1 cellular context compared by ENCODE assay signal in the genomic region with DNA sequence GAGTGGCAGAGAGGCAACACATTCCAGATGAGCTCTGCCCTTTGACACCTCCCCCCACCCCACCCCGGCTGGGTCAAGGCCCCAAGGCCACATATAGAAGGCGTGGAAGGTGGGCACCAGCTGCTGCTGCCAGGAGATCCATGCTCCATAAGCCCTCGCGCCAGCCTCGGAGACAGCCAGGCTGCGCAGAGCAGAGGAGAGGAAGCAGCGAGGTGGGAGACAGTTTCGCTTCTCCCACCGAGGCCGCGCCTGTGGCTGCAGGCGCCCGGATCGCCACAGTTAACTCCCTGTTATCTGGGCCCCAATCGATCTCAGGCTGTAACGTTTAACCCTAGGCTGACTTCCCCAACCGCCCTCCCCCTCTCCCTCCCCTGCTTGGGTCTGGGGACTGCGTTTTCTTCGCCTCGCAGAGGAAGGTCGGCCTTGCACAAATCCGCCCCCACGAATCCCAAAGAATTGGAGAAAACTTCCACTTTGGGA.
A peak's percentile ranks its signal among the peaks of the same experiment; 100 is the strongest.
TF ChIP-seq lines count a peak whose summit lies in the region.

No MANE protein-coding gene starts in this region.

TF ChIP-seq in K562, 482 proteins besides CTCF, POLR2A, EP300 and RAD21 (continued from another document and continues in another):
- TF ChIP-seq, protein P1, sequence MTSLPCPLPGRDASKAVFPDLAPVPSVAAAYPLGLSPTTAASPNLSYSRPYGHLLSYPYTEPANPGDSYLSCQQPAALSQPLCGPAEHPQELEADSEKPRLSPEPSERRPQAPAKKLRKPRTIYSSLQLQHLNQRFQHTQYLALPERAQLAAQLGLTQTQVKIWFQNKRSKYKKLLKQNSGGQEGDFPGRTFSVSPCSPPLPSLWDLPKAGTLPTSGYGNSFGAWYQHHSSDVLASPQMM (CRISPR knock-in tag; IDR thresholded peaks at IDR 0.05), result no peak
- TF ChIP-seq GTF2B (IDR thresholded peaks at IDR 0.05; ENCODE audit: extremely low read depth, insufficient read length), result no peak
- no peak for TF ChIP-seq SMARCA5 (IDR thresholded peaks at IDR 0.05)
- no peak for TF ChIP-seq NUFIP1 (IDR thresholded peaks at IDR 0.05; ENCODE audit: partially characterized antibody)
- no peak for TF ChIP-seq ZNF175 (CRISPR knock-in tag; IDR thresholded peaks at IDR 0.05; ENCODE audit: low read depth)
- TF ChIP-seq POLR2AphosphoS2 (IDR thresholded peaks at IDR 0.05; ENCODE audit: low read length), result no peak
- no peak for TF ChIP-seq TAF7 (tag; IDR thresholded peaks at IDR 0.05)
- TF ChIP-seq ZFX (CRISPR knock-in tag; IDR thresholded peaks at IDR 0.05), result peak; percentile 36; the same call in 1 of the 2 replicates
- TF ChIP-seq, protein P2, sequence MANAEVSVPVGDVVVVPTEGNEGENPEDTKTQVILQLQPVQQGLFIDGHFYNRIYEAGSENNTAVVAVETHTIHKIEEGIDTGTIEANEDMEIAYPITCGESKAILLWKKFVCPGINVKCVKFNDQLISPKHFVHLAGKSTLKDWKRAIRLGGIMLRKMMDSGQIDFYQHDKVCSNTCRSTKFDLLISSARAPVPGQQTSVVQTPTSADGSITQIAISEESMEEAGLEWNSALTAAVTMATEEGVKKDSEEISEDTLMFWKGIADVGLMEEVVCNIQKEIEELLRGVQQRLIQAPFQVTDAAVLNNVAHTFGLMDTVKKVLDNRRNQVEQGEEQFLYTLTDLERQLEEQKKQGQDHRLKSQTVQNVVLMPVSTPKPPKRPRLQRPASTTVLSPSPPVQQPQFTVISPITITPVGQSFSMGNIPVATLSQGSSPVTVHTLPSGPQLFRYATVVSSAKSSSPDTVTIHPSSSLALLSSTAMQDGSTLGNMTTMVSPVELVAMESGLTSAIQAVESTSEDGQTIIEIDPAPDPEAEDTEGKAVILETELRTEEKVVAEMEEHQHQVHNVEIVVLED (CRISPR knock-in tag; IDR thresholded peaks at IDR 0.05), result no peak
- TF ChIP-seq C11orf30 (IDR thresholded peaks at IDR 0.05; ENCODE audit: low read depth), result no peak
- no peak for TF ChIP-seq ZNF561 (CRISPR knock-in tag; conservative IDR thresholded peaks at IDR 0.05)
- TF ChIP-seq ZNF274 (IDR thresholded peaks at IDR 0.05; ENCODE audit: borderline replicate concordance, low read depth, low read length), result no peak
- TF ChIP-seq ZNF436 (CRISPR knock-in tag; IDR thresholded peaks at IDR 0.05), result no peak
- no peak for TF ChIP-seq CC2D1A (IDR thresholded peaks at IDR 0.05)
- TF ChIP-seq, protein P3, sequence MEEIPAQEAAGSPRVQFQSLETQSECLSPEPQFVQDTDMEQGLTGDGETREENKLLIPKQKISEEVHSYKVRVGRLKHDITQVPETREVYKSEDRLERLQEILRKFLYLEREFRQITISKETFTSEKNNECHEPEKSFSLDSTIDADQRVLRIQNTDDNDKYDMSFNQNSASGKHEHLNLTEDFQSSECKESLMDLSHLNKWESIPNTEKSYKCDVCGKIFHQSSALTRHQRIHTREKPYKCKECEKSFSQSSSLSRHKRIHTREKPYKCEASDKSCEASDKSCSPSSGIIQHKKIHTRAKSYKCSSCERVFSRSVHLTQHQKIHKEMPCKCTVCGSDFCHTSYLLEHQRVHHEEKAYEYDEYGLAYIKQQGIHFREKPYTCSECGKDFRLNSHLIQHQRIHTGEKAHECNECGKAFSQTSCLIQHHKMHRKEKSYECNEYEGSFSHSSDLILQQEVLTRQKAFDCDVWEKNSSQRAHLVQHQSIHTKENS (CRISPR knock-in tag; IDR thresholded peaks at IDR 0.05), result no peak
- TF ChIP-seq PREB (CRISPR knock-in tag; IDR thresholded peaks at IDR 0.05), result no peak
- no peak for TF ChIP-seq NFE2 (IDR thresholded peaks at IDR 0.05; ENCODE audit: low read depth)
- TF ChIP-seq FOXK1 (CRISPR knock-in tag; IDR thresholded peaks at IDR 0.05; ENCODE audit: borderline replicate concordance), result no peak
- TF ChIP-seq HEY1 (CRISPR knock-in tag; IDR thresholded peaks at IDR 0.05; ENCODE audit: borderline replicate concordance), result no peak
- TF ChIP-seq RFX5 (IDR thresholded peaks at IDR 0.05; ENCODE audit: low read depth, low read length), result no peak
- TF ChIP-seq RBM34 (IDR thresholded peaks at IDR 0.05; ENCODE audit: borderline replicate concordance, insufficient read depth, low read length), result no peak
- peak; percentile 69; the same call in 1 of the 2 replicates for TF ChIP-seq ZBTB17 (CRISPR knock-in tag; IDR thresholded peaks at IDR 0.05)
- TF ChIP-seq, protein P4, sequence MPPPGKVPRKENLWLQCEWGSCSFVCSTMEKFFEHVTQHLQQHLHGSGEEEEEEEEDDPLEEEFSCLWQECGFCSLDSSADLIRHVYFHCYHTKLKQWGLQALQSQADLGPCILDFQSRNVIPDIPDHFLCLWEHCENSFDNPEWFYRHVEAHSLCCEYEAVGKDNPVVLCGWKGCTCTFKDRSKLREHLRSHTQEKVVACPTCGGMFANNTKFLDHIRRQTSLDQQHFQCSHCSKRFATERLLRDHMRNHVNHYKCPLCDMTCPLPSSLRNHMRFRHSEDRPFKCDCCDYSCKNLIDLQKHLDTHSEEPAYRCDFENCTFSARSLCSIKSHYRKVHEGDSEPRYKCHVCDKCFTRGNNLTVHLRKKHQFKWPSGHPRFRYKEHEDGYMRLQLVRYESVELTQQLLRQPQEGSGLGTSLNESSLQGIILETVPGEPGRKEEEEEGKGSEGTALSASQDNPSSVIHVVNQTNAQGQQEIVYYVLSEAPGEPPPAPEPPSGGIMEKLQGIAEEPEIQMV (tag; conservative IDR thresholded peaks at IDR 0.05; ENCODE audit: low read depth), result no peak
- TF ChIP-seq, protein P5, sequence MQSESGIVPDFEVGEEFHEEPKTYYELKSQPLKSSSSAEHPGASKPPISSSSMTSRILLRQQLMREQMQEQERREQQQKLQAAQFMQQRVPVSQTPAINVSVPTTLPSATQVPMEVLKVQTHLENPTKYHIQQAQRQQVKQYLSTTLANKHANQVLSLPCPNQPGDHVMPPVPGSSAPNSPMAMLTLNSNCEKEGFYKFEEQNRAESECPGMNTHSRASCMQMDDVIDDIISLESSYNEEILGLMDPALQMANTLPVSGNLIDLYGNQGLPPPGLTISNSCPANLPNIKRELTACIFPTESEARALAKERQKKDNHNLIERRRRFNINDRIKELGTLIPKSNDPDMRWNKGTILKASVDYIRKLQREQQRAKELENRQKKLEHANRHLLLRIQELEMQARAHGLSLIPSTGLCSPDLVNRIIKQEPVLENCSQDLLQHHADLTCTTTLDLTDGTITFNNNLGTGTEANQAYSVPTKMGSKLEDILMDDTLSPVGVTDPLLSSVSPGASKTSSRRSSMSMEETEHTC (IDR thresholded peaks at IDR 0.05), result no peak
- no peak for TF ChIP-seq PBX2 (CRISPR knock-in tag; IDR thresholded peaks at IDR 0.05; ENCODE audit: low read depth)
- TF ChIP-seq PBX2 (tag; conservative IDR thresholded peaks at IDR 0.05; ENCODE audit: low read depth), result no peak
- TF ChIP-seq RNF219 (CRISPR knock-in tag; IDR thresholded peaks at IDR 0.05), result no peak
- peak; percentile 10; the same call in 1 of the 2 replicates for TF ChIP-seq SMARCA4 (IDR thresholded peaks at IDR 0.05)
- no peak for TF ChIP-seq HDAC2 (IDR thresholded peaks at IDR 0.05)
- no peak for TF ChIP-seq CTBP1 (IDR thresholded peaks at IDR 0.05; ENCODE audit: borderline replicate concordance)
- TF ChIP-seq ZHX1 (conservative IDR thresholded peaks at IDR 0.05; ENCODE audit: low read length), result no peak
- no peak for TF ChIP-seq RBM39 (optimal IDR thresholded peaks at IDR 0.05; ENCODE audit: low read depth, low read length)
- TF ChIP-seq MEIS2 (IDR thresholded peaks at IDR 0.05; ENCODE audit: partially characterized antibody), result no peak
- no peak for TF ChIP-seq ZNF507 (tag; conservative IDR thresholded peaks at IDR 0.05)
- no peak for TF ChIP-seq RBFOX2 (IDR thresholded peaks at IDR 0.05; ENCODE audit: low read depth, low read length)
- TF ChIP-seq UBTF (IDR thresholded peaks at IDR 0.05; ENCODE audit: borderline replicate concordance in 1 of 2, low read depth in 2 of 2, low read length in 2 of 2), result no peak
- TF ChIP-seq ZNF232 (CRISPR knock-in tag; IDR thresholded peaks at IDR 0.05), result no peak
- TF ChIP-seq E2F5 (CRISPR knock-in tag; IDR thresholded peaks at IDR 0.05), result no peak
- peak; percentile 27; the same call in 1 of the 2 replicates for TF ChIP-seq SMAD4 (CRISPR knock-in tag; conservative IDR thresholded peaks at IDR 0.05)
- TF ChIP-seq ZNF354B (CRISPR knock-in tag; IDR thresholded peaks at IDR 0.05), result no peak
